Comparison of ENCODE assay signal across 24 cellular contexts in genomic region chr2:62884514-62884913, GRCh38.
DNase-seq lines count a peak whose midpoint lies in the region; ATAC-seq and TF ChIP-seq lines count a peak whose summit lies in the region.
"Had no signal": no experiment of that assay in that cellular context is flagged by ENCODE, and none has a peak within 500 bp of the region (broad histone marks: within the 10 kb centered on the region; RNA-seq: fewer than 3 reads in every experiment).

No MANE protein-coding gene starts in this region.

- CTCF ChIA-PET in HCT116 (lab: Charles Lee): no interaction called here

- H3K27ac ChIP-seq in HCT116 (ENCODE audit: low read depth, low read length): peak overlapping the region; percentile 33; the same call in 1 of the 2 replicates
- H3K27ac ChIP-seq: 22Rv1, BLaER1 had no signal

- no peak for TF ChIP-seq POLR2A in HCT116 (IDR thresholded peaks at IDR 0.05; ENCODE audit: borderline replicate concordance, extremely low read depth, insufficient read depth, insufficient read length)

- no peaks in the 10 kb centered on the region for H4K20me1 ChIP-seq in HCT116 (ENCODE audit: insufficient read depth)
- H4K20me1 ChIP-seq: BLaER1 had no signal

- POLR2A ChIA-PET in HCT116 (lab: Charles Lee): no interaction called here
- POLR2A ChIA-PET in naive thymus-derived CD8-positive, alpha-beta T cell (lab: Charles Lee): no interaction called here

- no peak for ATAC-seq in HCT116
- ATAC-seq in naive thymus-derived CD8-positive, alpha-beta T cell: no peak
- ATAC-seq: CD8-positive, alpha-beta T cell had no signal

- intact Hi-C loops in HCT116 (cut with micrococcal nuclease): no loop called here

- H2AFZ ChIP-seq in HCT116 (ENCODE audit: low read depth, low read length, poor library complexity, severe bottlenecking): no peak overlapping the region

- peaks cover 0 to 5% (median 0%) of the 10 kb centered on the region in 9 donors for H3K9me3 Mint-ChIP-seq in naive thymus-derived CD8-positive, alpha-beta T cell

- no peak overlapping the region for H3K27ac Mint-ChIP-seq in naive thymus-derived CD8-positive, alpha-beta T cell
- H3K27ac Mint-ChIP-seq: CD8-positive, alpha-beta T cell had no signal

- TF ChIP-seq CTCF in HCT116 (IDR thresholded peaks at IDR 0.05 in 2 of 3, conservative IDR thresholded peaks at IDR 0.05 in 1 of 3; ENCODE audit: borderline replicate concordance in 1 of 3, insufficient read depth in 1 of 3, low read depth in 2 of 3, low read length in 2 of 3): no peak

- H3K36me3 ChIP-seq in HCT116 (ENCODE audit: control insufficient read depth in 1 of 2, insufficient read depth in 2 of 2, low read length in 2 of 2): peaks cover 0 to 13% of the 10 kb centered on the region in 2 experiments; a peak in 3 of 4 replicates

- RAD21 ChIA-PET in HCT116 (lab: Charles Lee; ENCODE audit: low non-redundant PET in 1 of 2, low total read pairs in 2 of 2, uncharacterized antibody in 2 of 2, unreplicated experiment in 2 of 2): no interaction called here

- H3K4me1 Mint-ChIP-seq in naive thymus-derived CD8-positive, alpha-beta T cell: no peaks in the 10 kb centered on the region

- H3K9ac ChIP-seq in HCT116 (ENCODE audit: low read length): no peak overlapping the region
- H3K9ac ChIP-seq: BLaER1 had no signal

- H3K4me1 ChIP-seq in HCT116 (ENCODE audit: control insufficient read depth in 1 of 2, insufficient read depth in 2 of 2, low read length in 2 of 2): peaks cover 0 to 4% of the 10 kb centered on the region in 2 experiments; a peak in 1 of 4 replicates
- H3K4me1 ChIP-seq: BLaER1 had no signal

- no peak overlapping the region for H3K4me2 ChIP-seq in HCT116 (ENCODE audit: low read length)
- H3K4me2 ChIP-seq: BLaER1 had no signal

- no peaks in the 10 kb centered on the region for H3K9me2 ChIP-seq in HCT116 (ENCODE audit: insufficient read depth)

- no TSS peak for BruUV-seq in HCT116 (replicated peaks; lab: Mats Ljungman, UMichigan)

- H3K27me3 Mint-ChIP-seq in naive thymus-derived CD8-positive, alpha-beta T cell: no peaks in the 10 kb centered on the region

- H3K36me3 Mint-ChIP-seq in naive thymus-derived CD8-positive, alpha-beta T cell: peaks cover 11 to 21% (median 20%) of the 10 kb centered on the region in 3 donors

- H3K9me3 ChIP-seq in HCT116 (ENCODE audit: control insufficient read depth in 1 of 2, insufficient read depth in 1 of 2, low read depth in 1 of 2, low read length in 2 of 2): no peaks in the 10 kb centered on the region

- no peak for TF ChIP-seq RAD21 in HCT116 (IDR thresholded peaks at IDR 0.05; ENCODE audit: low read depth)

- DNase-seq in A172 (ENCODE audit: low spot score) (peak; percentile 49), HCT116 (ENCODE audit: low read depth, low spot score) (no peak), amniotic epithelial cell (ENCODE audit: low read depth) (peak; percentile 61), glomerular endothelial cell (ENCODE audit: extremely low read depth, low read depth, low spot score) (peak; percentile 18), D341Med (ENCODE audit: low spot score) (no peak), activated T-cell treated with anti-CD3 and anti-CD28 coated beads for 4 hours (no peak)
- DNase-seq in stimulated activated naive CD4-positive, alpha-beta T cell treated with Interleukin-2 at 50 U/mL for 16 hours (lab: John Stamatoyannopoulos, UW): no peak
- DNase-seq in naive thymus-derived CD8-positive, alpha-beta T cell: no peak
- DNase-seq: CD8-positive, alpha-beta T cell; DMS79 treated with DMSO at 0.1 percent for 48 hours; GF-D8; GOT3; MM.1S; NCI-H1092 treated with DMSO at 0.1 percent for 48 hours; NCI-H1694; NCI-H2107; NCI-H345; NCI-H526 treated with DMSO at 0.1 percent for 48 hours; NK-92 treated with Interleukin-12 subunit alpha and Interleukin-12 subunit beta, amount 100 ng/mL, for 24 hours; OCI-M1; RPMI8226; SIG-M5 had no signal

- no peak overlapping the region for H3K4me3 Mint-ChIP-seq in naive thymus-derived CD8-positive, alpha-beta T cell
- H3K4me3 Mint-ChIP-seq: CD8-positive, alpha-beta T cell had no signal

- no peaks in the 10 kb centered on the region for H3K27me3 ChIP-seq in HCT116 (ENCODE audit: insufficient read depth, low read length)
- H3K27me3 ChIP-seq: BLaER1 had no signal

- H3K79me2 ChIP-seq in HCT116 (ENCODE audit: insufficient read depth, low read length): 0 out of 2 replicates have a peak, but pooled peaks cover 5% of the 10 kb centered on the region

- no peak overlapping the region for H3K4me3 ChIP-seq in HCT116 (replicated peaks in 1 of 2; ENCODE audit: low read depth in 1 of 2, low read length in 2 of 2)
- H3K4me3 ChIP-seq: BLaER1 had no signal

TF ChIP-seq in HCT116, 20 proteins besides CTCF, POLR2A, EP300 and RAD21:
- no peak for TF ChIP-seq CBX3 (IDR thresholded peaks at IDR 0.05; ENCODE audit: low read depth)
TF ChIP-seq in HCT116: peak in this region for 0.

Comparison
In these comparisons a context has a peak if more than half of its experiments do, and no peak if none do; other contexts are left out.
1. DNase-seq: peak in A172 (single experiment), amniotic epithelial cell (single experiment) and glomerular endothelial cell (single experiment); none in HCT116 (single experiment), D341Med (single experiment), stimulated activated naive CD4-positive, alpha-beta T cell treated with Interleukin-2 at 50 U/mL for 16 hours (single experiment), naive thymus-derived CD8-positive, alpha-beta T cell (0 of 10) and activated T-cell treated with anti-CD3 and anti-CD28 coated beads for 4 hours (single experiment).